In genomic region chr6:133637436-133637835, GRCh38 we compare ENCODE assay signal across 19 cellular contexts.
DNase-seq lines count a peak whose midpoint lies in the region; ATAC-seq and TF ChIP-seq lines count a peak whose summit lies in the region.
"Had no signal": no experiment of that assay in that cellular context is flagged by ENCODE, and none has a peak within 500 bp of the region (broad histone marks: within the 10 kb centered on the region; RNA-seq: fewer than 3 reads in every experiment).

No MANE protein-coding gene starts in this region.

- H3K4me1 ChIP-seq in ascending aorta: peaks cover 0 to 5% of the 10 kb centered on the region in 2 donors
- peaks cover 0 to 6% of the 10 kb centered on the region in 2 donors for H3K4me1 ChIP-seq in muscle layer of duodenum (ENCODE audit: control insufficient read depth in 1 of 2, insufficient read depth in 2 of 2, low read length in 2 of 2)
- H3K4me1 ChIP-seq in urinary bladder (ENCODE audit: insufficient read depth): no peaks in the 10 kb centered on the region
- H3K4me1 ChIP-seq in GM23338 (ENCODE audit: insufficient read depth): no peaks in the 10 kb centered on the region
- no peaks in the 10 kb centered on the region for H3K4me1 ChIP-seq in right cardiac atrium (ENCODE audit: control insufficient read depth, insufficient read depth, low read length)
- H3K4me1 ChIP-seq: HAP-1 had no signal

- peaks cover 5% of the 10 kb centered on the region; the same call in 1 of the 3 replicates for H3K36me3 Mint-ChIP-seq in GM23338 (ENCODE audit: low read depth)

- no peaks in the 10 kb centered on the region for H4K20me1 ChIP-seq in GM23338 (replicated peaks; ENCODE audit: insufficient read depth)

- no peak for ATAC-seq in GM23338
- ATAC-seq in right cardiac atrium: no peak
- no peak for ATAC-seq in HG03108 (IDR thresholded peaks at IDR 0.05; ENCODE audit: unreplicated experiment)
- ATAC-seq: A549, Panc1 had no signal

- no peak overlapping the region for H3K4me3 ChIP-seq in ascending aorta
- no peak overlapping the region for H3K4me3 ChIP-seq in muscle layer of duodenum (ENCODE audit: low read depth in 1 of 2, low read length in 2 of 2)
- no peak overlapping the region for H3K4me3 ChIP-seq in urinary bladder (ENCODE audit: low read depth, low read length)
- no peak overlapping the region for H3K4me3 ChIP-seq in GM23338
- no peak overlapping the region for H3K4me3 ChIP-seq in right cardiac atrium (ENCODE audit: low read length)
- H3K4me3 ChIP-seq: A549, GM23248, HAP-1 had no signal

- no peak overlapping the region for H2AFZ ChIP-seq in GM23338
- H2AFZ ChIP-seq: GM23248 had no signal

- no peak overlapping the region for H3K27ac Mint-ChIP-seq in GM23338
- H3K27ac Mint-ChIP-seq: B cell had no signal

- H3K36me3 ChIP-seq in ascending aorta (no peaks in the 10 kb centered on the region), muscle layer of duodenum (ENCODE audit: control insufficient read depth in 1 of 2, insufficient read depth in 2 of 2, low read length in 2 of 2) (no peaks in the 10 kb centered on the region), urinary bladder (ENCODE audit: insufficient read depth) (no peaks in the 10 kb centered on the region), GM23338 (ENCODE audit: insufficient read depth) (no peaks in the 10 kb centered on the region)
- H3K36me3 ChIP-seq: HAP-1 had no signal

- H3K27me3 ChIP-seq in ascending aorta (no peaks in the 10 kb centered on the region), muscle layer of duodenum (ENCODE audit: low read depth, low read length) (no peaks in the 10 kb centered on the region), GM23338 (ENCODE audit: insufficient read depth) (no peaks in the 10 kb centered on the region), right cardiac atrium (ENCODE audit: control insufficient read depth, insufficient read depth) (no peaks in the 10 kb centered on the region)

- H3K4me2 ChIP-seq in GM23338: no peak overlapping the region
- H3K4me2 ChIP-seq: A549, KMS-11 had no signal

- H3F3A ChIP-seq in GM23338 (replicated peaks; ENCODE audit: low read depth): no peaks in the 10 kb centered on the region

- no peaks in the 10 kb centered on the region for H3K9me2 ChIP-seq in GM23338 (ENCODE audit: insufficient read depth)

- no peak overlapping the region for H3K4me3 Mint-ChIP-seq in GM23338
- H3K4me3 Mint-ChIP-seq: B cell had no signal

- H3K9me3 ChIP-seq in ascending aorta (no peaks in the 10 kb centered on the region), muscle layer of duodenum (ENCODE audit: control insufficient read depth in 1 of 2, low read length in 2 of 2) (no peaks in the 10 kb centered on the region), right cardiac atrium (ENCODE audit: control insufficient read depth, low read length) (no peaks in the 10 kb centered on the region)
- H3K9me3 ChIP-seq: HAP-1 had no signal

- H3K27me3 Mint-ChIP-seq in GM23338 (ENCODE audit: insufficient read depth, low read depth, poor library complexity): peaks cover 3% of the 10 kb centered on the region
- H3K27me3 Mint-ChIP-seq: B cell had no signal

- peak overlapping the region; percentile 31 to 44 for H3K27ac ChIP-seq in ascending aorta
- peak overlapping the region; percentile 13 for H3K27ac ChIP-seq in muscle layer of duodenum (ENCODE audit: low read length)
- H3K27ac ChIP-seq in urinary bladder (ENCODE audit: low read depth): peak overlapping the region; percentile 38
- H3K27ac ChIP-seq in GM23338 (ENCODE audit: low read depth): no peak overlapping the region
- no peak overlapping the region for H3K27ac ChIP-seq in right cardiac atrium (ENCODE audit: low read length)
- H3K27ac ChIP-seq: GM23248, KMS-11 had no signal

- H3K9me3 Mint-ChIP-seq in GM23338: peaks cover 7% of the 10 kb centered on the region; the same call in 1 of the 3 replicates

- intact Hi-C loops in ascending aorta (cut with DNase I): loop anchor here (5.0 kb wide), 1 partner anchor 200 kb away; no protein-coding TSS in a partner anchor
- intact Hi-C loops in right cardiac atrium (cut with DNase I): no loop called here

- 0 out of 3 replicates have a peak, but pooled peaks cover 4% of the 10 kb centered on the region for H3K4me1 Mint-ChIP-seq in GM23338
- H3K4me1 Mint-ChIP-seq: B cell had no signal

- no peak for TF ChIP-seq CTCF in ascending aorta (IDR thresholded peaks at IDR 0.05)
- no peak for TF ChIP-seq CTCF in GM23338 (conservative IDR thresholded peaks at IDR 0.05; ENCODE audit: low read depth in 2 of 2)

- WGBS in urinary bladder: 37% methylated on average over 2 of the region's 2 CpGs
- WGBS in right cardiac atrium: 46% methylated on average over 2 of the region's 2 CpGs

- DNase-seq in ascending aorta (ENCODE audit: low spot score in 2 of 2): no peak
- DNase-seq in fibroblast of gingiva (ENCODE audit: low read depth): peak; percentile 56
- DNase-seq in GM23338 (ENCODE audit: low spot score): no peak
- DNase-seq in right cardiac atrium: no peak
- DNase-seq in activated T-cell treated with anti-CD3 and anti-CD28 coated beads for 4 hours: no peak
- DNase-seq: GM23248, NCI-H1105 treated with DMSO at 0.1 percent for 48 hours, NCI-H2029 treated with DMSO at 0.1 percent for 48 hours, NCI-H226, NCI-H524, NCI-H774 had no signal

- H3K79me2 ChIP-seq in GM23338 (replicated peaks; ENCODE audit: insufficient read depth): no peaks in the 10 kb centered on the region

TF ChIP-seq in GM23338, 12 proteins besides CTCF, POLR2A, EP300 and RAD21:
- TF ChIP-seq POLR2AphosphoS5 (IDR thresholded peaks at IDR 0.05; ENCODE audit: low read depth) (no peak), EZH2phosphoT487 (IDR thresholded peaks at IDR 0.05; ENCODE audit: unreplicated experiment) (no peak)

Comparison
In these comparisons a context has a peak if more than half of its experiments do, and no peak if none do; other contexts are left out.
1. H3K27ac ChIP-seq: peak in ascending aorta (2 of 2), muscle layer of duodenum (single experiment) and urinary bladder (single experiment); none in GM23338 (single experiment) and right cardiac atrium (single experiment).